Comparison of ENCODE assay signal across 1 cellular context in the genomic region with DNA sequence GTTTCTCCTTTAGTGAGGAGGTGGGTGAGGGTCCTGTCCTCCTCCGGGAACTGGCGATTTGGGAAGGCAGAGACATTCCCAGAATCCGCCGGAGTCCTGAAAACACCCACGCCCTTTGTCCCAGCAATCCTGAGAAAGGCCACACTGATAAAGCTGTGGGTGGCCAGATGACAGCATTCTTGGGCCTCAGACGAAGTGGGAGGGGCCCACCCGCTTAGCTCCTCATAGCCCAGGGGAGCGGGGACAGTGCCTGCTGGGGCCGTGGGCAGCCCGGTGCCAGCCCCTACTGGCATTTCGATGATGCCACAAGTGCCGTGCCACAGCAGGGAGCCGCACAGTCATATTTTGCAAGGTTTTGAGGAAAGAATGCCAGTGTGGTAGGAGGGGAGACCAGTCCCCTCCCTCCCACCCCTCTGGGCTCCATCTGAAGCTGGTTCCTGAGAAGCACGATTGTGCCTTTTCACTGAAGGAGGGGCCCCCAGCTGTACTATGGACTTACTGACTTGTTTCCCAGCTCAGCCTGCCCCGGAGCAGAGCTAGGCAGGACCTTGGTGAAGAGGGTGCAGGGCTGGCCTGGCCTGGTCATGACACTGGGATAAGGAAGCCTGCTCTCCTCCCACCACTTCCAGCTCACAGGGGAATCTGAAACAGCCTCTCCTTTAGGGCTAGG.
TF ChIP-seq lines count a peak whose summit lies in the region.

No MANE protein-coding gene starts in this region.

TF ChIP-seq in GM23338, 12 proteins besides CTCF, POLR2A, EP300 and RAD21 (continued from another document):
- TF ChIP-seq, protein P1, sequence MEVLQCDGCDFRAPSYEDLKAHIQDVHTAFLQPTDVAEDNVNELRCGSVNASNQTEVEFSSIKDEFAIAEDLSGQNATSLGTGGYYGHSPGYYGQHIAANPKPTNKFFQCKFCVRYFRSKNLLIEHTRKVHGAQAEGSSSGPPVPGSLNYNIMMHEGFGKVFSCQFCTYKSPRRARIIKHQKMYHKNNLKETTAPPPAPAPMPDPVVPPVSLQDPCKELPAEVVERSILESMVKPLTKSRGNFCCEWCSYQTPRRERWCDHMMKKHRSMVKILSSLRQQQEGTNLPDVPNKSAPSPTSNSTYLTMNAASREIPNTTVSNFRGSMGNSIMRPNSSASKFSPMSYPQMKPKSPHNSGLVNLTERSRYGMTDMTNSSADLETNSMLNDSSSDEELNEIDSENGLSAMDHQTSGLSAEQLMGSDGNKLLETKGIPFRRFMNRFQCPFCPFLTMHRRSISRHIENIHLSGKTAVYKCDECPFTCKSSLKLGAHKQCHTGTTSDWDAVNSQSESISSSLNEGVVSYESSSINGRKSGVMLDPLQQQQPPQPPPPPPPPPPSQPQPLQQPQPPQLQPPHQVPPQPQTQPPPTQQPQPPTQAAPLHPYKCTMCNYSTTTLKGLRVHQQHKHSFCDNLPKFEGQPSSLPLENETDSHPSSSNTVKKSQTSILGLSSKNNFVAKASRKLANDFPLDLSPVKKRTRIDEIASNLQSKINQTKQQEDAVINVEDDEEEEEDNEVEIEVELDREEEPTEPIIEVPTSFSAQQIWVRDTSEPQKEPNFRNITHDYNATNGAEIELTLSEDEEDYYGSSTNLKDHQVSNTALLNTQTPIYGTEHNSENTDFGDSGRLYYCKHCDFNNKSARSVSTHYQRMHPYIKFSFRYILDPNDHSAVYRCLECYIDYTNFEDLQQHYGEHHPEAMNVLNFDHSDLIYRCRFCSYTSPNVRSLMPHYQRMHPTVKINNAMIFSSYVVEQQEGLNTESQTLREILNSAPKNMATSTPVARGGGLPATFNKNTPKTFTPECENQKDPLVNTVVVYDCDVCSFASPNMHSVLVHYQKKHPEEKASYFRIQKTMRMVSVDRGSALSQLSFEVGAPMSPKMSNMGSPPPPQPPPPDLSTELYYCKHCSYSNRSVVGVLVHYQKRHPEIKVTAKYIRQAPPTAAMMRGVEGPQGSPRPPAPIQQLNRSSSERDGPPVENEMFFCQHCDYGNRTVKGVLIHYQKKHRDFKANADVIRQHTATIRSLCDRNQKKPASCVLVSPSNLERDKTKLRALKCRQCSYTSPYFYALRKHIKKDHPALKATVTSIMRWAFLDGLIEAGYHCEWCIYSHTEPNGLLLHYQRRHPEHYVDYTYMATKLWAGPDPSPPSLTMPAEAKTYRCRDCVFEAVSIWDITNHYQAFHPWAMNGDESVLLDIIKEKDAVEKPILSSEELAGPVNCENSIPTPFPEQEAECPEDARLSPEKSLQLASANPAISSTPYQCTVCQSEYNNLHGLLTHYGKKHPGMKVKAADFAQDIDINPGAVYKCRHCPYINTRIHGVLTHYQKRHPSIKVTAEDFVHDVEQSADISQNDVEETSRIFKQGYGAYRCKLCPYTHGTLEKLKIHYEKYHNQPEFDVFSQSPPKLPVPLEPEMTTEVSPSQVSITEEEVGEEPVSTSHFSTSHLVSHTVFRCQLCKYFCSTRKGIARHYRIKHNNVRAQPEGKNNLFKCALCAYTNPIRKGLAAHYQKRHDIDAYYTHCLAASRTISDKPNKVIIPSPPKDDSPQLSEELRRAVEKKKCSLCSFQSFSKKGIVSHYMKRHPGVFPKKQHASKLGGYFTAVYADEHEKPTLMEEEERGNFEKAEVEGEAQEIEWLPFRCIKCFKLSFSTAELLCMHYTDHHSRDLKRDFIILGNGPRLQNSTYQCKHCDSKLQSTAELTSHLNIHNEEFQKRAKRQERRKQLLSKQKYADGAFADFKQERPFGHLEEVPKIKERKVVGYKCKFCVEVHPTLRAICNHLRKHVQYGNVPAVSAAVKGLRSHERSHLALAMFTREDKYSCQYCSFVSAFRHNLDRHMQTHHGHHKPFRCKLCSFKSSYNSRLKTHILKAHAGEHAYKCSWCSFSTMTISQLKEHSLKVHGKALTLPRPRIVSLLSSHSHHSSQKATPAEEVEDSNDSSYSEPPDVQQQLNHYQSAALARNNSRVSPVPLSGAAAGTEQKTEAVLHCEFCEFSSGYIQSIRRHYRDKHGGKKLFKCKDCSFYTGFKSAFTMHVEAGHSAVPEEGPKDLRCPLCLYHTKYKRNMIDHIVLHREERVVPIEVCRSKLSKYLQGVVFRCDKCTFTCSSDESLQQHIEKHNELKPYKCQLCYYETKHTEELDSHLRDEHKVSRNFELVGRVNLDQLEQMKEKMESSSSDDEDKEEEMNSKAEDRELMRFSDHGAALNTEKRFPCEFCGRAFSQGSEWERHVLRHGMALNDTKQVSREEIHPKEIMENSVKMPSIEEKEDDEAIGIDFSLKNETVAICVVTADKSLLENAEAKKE (CRISPR knock-in tag; IDR thresholded peaks at IDR 0.05), result no peak
- TF ChIP-seq STAT1 (IDR thresholded peaks at IDR 0.05; ENCODE audit: unreplicated experiment), result no peak
- TF ChIP-seq REST (IDR thresholded peaks at IDR 0.05; ENCODE audit: unreplicated experiment), result no peak
TF ChIP-seq in GM23338: peak in this region for 0.
